1 cellular context compared by ENCODE assay signal in the genomic region with DNA sequence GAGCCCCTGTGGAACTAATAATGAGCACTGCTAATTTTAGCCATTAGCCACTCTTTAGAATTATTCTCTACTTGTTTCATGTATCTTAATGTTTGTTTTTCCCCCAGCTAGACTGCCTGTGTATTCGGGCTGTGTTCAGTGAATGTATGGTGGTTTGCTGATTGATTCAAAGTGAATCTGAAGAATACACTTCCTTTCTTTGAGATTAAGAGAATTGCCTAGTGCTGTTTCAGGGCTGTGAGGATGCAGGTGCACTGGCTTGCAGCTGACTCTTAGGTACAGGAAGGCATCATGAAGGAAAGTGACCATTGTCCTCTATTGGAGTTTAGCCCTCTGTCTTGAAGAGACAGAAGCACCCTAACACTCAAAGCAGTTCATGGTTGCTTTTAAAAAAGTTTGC.
TF ChIP-seq lines count a peak whose summit lies in the region.

No MANE protein-coding gene starts in this region.

TF ChIP-seq in GM23338, 12 proteins besides CTCF, POLR2A, EP300 and RAD21 (continued from another document):
- TF ChIP-seq, protein P1, sequence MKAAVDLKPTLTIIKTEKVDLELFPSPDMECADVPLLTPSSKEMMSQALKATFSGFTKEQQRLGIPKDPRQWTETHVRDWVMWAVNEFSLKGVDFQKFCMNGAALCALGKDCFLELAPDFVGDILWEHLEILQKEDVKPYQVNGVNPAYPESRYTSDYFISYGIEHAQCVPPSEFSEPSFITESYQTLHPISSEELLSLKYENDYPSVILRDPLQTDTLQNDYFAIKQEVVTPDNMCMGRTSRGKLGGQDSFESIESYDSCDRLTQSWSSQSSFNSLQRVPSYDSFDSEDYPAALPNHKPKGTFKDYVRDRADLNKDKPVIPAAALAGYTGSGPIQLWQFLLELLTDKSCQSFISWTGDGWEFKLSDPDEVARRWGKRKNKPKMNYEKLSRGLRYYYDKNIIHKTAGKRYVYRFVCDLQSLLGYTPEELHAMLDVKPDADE (IDR thresholded peaks at IDR 0.05), result no peak
- TF ChIP-seq NANOG (IDR thresholded peaks at IDR 0.05; ENCODE audit: borderline replicate concordance), result no peak
